Comparison of ENCODE assay signal across 23 cellular contexts in the genomic region with DNA sequence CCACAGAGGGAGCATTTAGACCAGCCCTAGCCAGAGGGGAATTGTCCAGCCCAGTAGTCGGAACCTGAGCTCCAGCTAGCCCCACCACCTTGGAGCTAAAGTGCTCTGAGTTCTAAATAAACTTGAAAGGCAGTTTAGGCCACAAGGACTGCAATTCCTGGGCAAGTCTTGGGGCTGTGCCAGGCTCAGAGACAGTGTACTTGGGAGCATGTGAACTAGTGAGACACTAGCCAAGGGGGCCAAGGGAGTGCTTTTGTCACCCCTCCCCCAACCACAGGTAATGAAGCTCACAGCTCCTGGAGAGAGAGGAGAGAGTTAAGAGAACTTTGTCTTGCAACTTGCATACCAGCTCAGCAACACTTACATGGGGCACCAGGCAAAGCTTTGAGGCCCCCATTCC.
"Had no signal": no experiment of that assay in that cellular context is flagged by ENCODE, and none has a peak within 500 bp of the region (broad histone marks: within the 10 kb centered on the region; RNA-seq: fewer than 3 reads in every experiment).

No MANE protein-coding gene starts in this region.

- H3K36me3 Mint-ChIP-seq: memory B cell; naive thymus-derived CD4-positive, alpha-beta T cell; neural progenitor cell; stimulated activated naive B cell treated with anti-CD40 and anti-IgM and Interleukin-4, amounts not matched to agents 10 μg/mL and 1 μg/mL and 100 μg/mL, for 72 hours had no signal

- H3K4me1 ChIP-seq: heart left ventricle, lower lobe of right lung, neural progenitor cell, parathyroid adenoma, right lobe of liver, suprapubic skin, transverse colon, upper lobe of right lung, vagina had no signal

- H3K27me3 ChIP-seq: heart left ventricle, hepatocyte, neural progenitor cell, right lobe of liver, suprapubic skin, transverse colon, upper lobe of right lung, vagina had no signal

- H3K36me3 ChIP-seq: heart left ventricle, lower lobe of right lung, neural progenitor cell, right lobe of liver, suprapubic skin, transverse colon, upper lobe of right lung, vagina had no signal

- H3K27me3 Mint-ChIP-seq: progenitor cell of endocrine pancreas; stimulated activated naive CD8-positive, alpha-beta T cell treated with anti-CD3 and anti-CD28 coated beads, Interleukin-15, Interleukin-2, amounts not matched to agents 100 ng/mL and 50 ng/mL, for 24 hours had no signal

- H3K4me3 Mint-ChIP-seq: effector memory CD8-positive, alpha-beta T cell; memory B cell; naive thymus-derived CD4-positive, alpha-beta T cell; nephron; neural progenitor cell; stimulated activated naive B cell treated with anti-CD40 and anti-IgM and Interleukin-4, amounts not matched to agents 10 μg/mL and 1 μg/mL and 100 μg/mL, for 72 hours; stimulated activated naive CD8-positive, alpha-beta T cell treated with anti-CD3 and anti-CD28 coated beads, Interleukin-15, Interleukin-2, amounts not matched to agents 100 ng/mL and 50 ng/mL, for 24 hours had no signal

- DNase-seq: cortex of kidney; effector memory CD8-positive, alpha-beta T cell; left ventricle myocardium superior; lower lobe of right lung; midbrain; naive thymus-derived CD4-positive, alpha-beta T cell; right lobe of liver; small intestine; stimulated activated CD4-positive, alpha-beta T cell treated with anti-CD3 and anti-CD28 coated beads, Interleukin-15, amount 100 ng/mL, for 24 hours; stimulated activated CD4-positive, alpha-beta T cell treated with anti-CD3 and anti-CD28 coated beads, Interleukin-2, amount 100 ng/mL, for 48 hours; stimulated activated naive B cell treated with anti-CD40 and anti-IgM and Interleukin-4, amounts not matched to agents 10 μg/mL and 1 μg/mL and 100 μg/mL, for 72 hours; transverse colon; upper lobe of right lung had no signal

- H3K27ac ChIP-seq: heart left ventricle, hepatocyte, lower lobe of right lung, neural progenitor cell, parathyroid adenoma, right lobe of liver, suprapubic skin, transverse colon, upper lobe of right lung, vagina had no signal

- H3K27ac Mint-ChIP-seq: effector memory CD8-positive, alpha-beta T cell; memory B cell; nephron; neural progenitor cell; progenitor cell of endocrine pancreas; stimulated activated naive CD8-positive, alpha-beta T cell treated with anti-CD3 and anti-CD28 coated beads, Interleukin-15, Interleukin-2, amounts not matched to agents 100 ng/mL and 50 ng/mL, for 24 hours had no signal

- H3K4me2 ChIP-seq: hepatocyte, neural progenitor cell had no signal

- H3K9me3 ChIP-seq: heart left ventricle, lower lobe of right lung, right lobe of liver, suprapubic skin, transverse colon, upper lobe of right lung, vagina had no signal

- H3K9ac ChIP-seq: neural progenitor cell, parathyroid adenoma had no signal

- ATAC-seq: effector memory CD8-positive, alpha-beta T cell; heart left ventricle; left ventricle myocardium superior; lower lobe of right lung; naive thymus-derived CD4-positive, alpha-beta T cell; right lobe of liver; stimulated activated naive B cell treated with anti-CD40 and anti-IgM and Interleukin-4, amounts not matched to agents 10 μg/mL and 1 μg/mL and 100 μg/mL, for 72 hours; upper lobe of right lung had no signal

- H3K4me3 ChIP-seq: heart left ventricle, hepatocyte, lower lobe of right lung, neural progenitor cell, right lobe of liver, suprapubic skin, transverse colon, upper lobe of right lung, vagina had no signal

- H2AFZ ChIP-seq: hepatocyte, neural progenitor cell, parathyroid adenoma had no signal

- H3K4me1 Mint-ChIP-seq: memory B cell; nephron; neural progenitor cell; stimulated activated naive B cell treated with anti-CD40 and anti-IgM and Interleukin-4, amounts not matched to agents 10 μg/mL and 1 μg/mL and 100 μg/mL, for 72 hours had no signal

- H3K79me2 ChIP-seq: hepatocyte, parathyroid adenoma had no signal

- H3K9me3 Mint-ChIP-seq: effector memory CD8-positive, alpha-beta T cell; memory B cell; nephron; neural progenitor cell; stimulated activated naive B cell treated with anti-CD40 and anti-IgM and Interleukin-4, amounts not matched to agents 10 μg/mL and 1 μg/mL and 100 μg/mL, for 72 hours; stimulated activated naive CD8-positive, alpha-beta T cell treated with anti-CD3 and anti-CD28 coated beads, Interleukin-15, Interleukin-2, amounts not matched to agents 100 ng/mL and 50 ng/mL, for 24 hours had no signal
